In the genomic region with DNA sequence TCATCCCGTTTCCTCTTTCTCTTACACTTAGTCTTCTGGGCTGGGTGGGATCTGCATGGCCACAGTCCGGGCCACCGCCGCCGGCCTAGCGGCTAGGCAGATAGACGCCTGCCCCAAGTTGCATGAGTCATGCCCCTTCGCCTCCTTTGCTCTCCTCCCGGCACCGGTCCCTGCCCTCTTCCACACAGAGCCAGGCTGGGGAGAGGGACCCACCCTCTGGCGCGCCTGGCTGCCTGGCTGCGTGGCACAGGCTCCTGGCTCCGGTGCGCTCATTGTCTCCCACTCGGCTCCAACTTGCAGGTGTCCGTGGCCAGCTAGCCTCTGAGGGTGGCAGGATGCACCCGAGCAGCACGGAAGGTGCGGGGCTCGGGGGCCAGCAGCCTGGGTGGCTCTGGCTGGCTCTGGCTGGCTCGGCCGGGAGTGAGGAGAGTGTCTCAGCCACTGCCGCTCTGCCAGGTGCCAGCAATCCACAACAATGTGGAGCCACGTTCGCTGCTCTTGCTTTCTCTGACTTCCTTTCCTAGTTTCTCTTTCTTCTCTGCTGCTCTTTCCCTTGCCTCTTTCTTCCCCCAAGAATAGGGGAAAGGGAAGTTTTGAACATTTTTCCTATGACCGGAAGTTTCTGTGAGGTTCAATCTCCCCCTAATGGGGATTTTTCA, we compare ENCODE assay signal across 1 cellular context.
TF ChIP-seq lines count a peak whose summit lies in the region.

No MANE protein-coding gene starts in this region.

TF ChIP-seq in WTC11, 78 proteins besides CTCF, POLR2A, EP300 and RAD21:
- TF ChIP-seq ZNF263 (CRISPR knock-in tag; IDR thresholded peaks at IDR 0.05; ENCODE audit: low read depth), result no peak
- TF ChIP-seq, protein P1, sequence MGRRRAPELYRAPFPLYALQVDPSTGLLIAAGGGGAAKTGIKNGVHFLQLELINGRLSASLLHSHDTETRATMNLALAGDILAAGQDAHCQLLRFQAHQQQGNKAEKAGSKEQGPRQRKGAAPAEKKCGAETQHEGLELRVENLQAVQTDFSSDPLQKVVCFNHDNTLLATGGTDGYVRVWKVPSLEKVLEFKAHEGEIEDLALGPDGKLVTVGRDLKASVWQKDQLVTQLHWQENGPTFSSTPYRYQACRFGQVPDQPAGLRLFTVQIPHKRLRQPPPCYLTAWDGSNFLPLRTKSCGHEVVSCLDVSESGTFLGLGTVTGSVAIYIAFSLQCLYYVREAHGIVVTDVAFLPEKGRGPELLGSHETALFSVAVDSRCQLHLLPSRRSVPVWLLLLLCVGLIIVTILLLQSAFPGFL (CRISPR knock-in tag; IDR thresholded peaks at IDR 0.05; ENCODE audit: borderline replicate concordance), result no peak
- no peak for TF ChIP-seq SMAD3 (CRISPR knock-in tag; IDR thresholded peaks at IDR 0.05; ENCODE audit: borderline replicate concordance)
- TF ChIP-seq NFATC4 (CRISPR knock-in tag; IDR thresholded peaks at IDR 0.05), result no peak
- no peak for TF ChIP-seq TCF7 (CRISPR knock-in tag; IDR thresholded peaks at IDR 0.05; ENCODE audit: low read depth)
- TF ChIP-seq, protein P2, sequence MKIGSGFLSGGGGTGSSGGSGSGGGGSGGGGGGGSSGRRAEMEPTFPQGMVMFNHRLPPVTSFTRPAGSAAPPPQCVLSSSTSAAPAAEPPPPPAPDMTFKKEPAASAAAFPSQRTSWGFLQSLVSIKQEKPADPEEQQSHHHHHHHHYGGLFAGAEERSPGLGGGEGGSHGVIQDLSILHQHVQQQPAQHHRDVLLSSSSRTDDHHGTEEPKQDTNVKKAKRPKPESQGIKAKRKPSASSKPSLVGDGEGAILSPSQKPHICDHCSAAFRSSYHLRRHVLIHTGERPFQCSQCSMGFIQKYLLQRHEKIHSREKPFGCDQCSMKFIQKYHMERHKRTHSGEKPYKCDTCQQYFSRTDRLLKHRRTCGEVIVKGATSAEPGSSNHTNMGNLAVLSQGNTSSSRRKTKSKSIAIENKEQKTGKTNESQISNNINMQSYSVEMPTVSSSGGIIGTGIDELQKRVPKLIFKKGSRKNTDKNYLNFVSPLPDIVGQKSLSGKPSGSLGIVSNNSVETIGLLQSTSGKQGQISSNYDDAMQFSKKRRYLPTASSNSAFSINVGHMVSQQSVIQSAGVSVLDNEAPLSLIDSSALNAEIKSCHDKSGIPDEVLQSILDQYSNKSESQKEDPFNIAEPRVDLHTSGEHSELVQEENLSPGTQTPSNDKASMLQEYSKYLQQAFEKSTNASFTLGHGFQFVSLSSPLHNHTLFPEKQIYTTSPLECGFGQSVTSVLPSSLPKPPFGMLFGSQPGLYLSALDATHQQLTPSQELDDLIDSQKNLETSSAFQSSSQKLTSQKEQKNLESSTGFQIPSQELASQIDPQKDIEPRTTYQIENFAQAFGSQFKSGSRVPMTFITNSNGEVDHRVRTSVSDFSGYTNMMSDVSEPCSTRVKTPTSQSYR (CRISPR knock-in tag; IDR thresholded peaks at IDR 0.05), result no peak
- TF ChIP-seq, protein P3, sequence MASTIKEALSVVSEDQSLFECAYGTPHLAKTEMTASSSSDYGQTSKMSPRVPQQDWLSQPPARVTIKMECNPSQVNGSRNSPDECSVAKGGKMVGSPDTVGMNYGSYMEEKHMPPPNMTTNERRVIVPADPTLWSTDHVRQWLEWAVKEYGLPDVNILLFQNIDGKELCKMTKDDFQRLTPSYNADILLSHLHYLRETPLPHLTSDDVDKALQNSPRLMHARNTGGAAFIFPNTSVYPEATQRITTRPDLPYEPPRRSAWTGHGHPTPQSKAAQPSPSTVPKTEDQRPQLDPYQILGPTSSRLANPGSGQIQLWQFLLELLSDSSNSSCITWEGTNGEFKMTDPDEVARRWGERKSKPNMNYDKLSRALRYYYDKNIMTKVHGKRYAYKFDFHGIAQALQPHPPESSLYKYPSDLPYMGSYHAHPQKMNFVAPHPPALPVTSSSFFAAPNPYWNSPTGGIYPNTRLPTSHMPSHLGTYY (CRISPR knock-in tag; IDR thresholded peaks at IDR 0.05), result no peak
- TF ChIP-seq ZBTB21 (CRISPR knock-in tag; IDR thresholded peaks at IDR 0.05; ENCODE audit: borderline replicate concordance), result no peak
- TF ChIP-seq SOX15 (CRISPR knock-in tag; IDR thresholded peaks at IDR 0.05), result no peak
- TF ChIP-seq, protein P4, sequence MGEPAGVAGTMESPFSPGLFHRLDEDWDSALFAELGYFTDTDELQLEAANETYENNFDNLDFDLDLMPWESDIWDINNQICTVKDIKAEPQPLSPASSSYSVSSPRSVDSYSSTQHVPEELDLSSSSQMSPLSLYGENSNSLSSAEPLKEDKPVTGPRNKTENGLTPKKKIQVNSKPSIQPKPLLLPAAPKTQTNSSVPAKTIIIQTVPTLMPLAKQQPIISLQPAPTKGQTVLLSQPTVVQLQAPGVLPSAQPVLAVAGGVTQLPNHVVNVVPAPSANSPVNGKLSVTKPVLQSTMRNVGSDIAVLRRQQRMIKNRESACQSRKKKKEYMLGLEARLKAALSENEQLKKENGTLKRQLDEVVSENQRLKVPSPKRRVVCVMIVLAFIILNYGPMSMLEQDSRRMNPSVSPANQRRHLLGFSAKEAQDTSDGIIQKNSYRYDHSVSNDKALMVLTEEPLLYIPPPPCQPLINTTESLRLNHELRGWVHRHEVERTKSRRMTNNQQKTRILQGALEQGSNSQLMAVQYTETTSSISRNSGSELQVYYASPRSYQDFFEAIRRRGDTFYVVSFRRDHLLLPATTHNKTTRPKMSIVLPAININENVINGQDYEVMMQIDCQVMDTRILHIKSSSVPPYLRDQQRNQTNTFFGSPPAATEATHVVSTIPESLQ (CRISPR knock-in tag; IDR thresholded peaks at IDR 0.05), result no peak
- no peak for TF ChIP-seq ETV6 (CRISPR knock-in tag; IDR thresholded peaks at IDR 0.05)
- no peak for TF ChIP-seq JUN (CRISPR knock-in tag; IDR thresholded peaks at IDR 0.05)
- TF ChIP-seq, protein P5, sequence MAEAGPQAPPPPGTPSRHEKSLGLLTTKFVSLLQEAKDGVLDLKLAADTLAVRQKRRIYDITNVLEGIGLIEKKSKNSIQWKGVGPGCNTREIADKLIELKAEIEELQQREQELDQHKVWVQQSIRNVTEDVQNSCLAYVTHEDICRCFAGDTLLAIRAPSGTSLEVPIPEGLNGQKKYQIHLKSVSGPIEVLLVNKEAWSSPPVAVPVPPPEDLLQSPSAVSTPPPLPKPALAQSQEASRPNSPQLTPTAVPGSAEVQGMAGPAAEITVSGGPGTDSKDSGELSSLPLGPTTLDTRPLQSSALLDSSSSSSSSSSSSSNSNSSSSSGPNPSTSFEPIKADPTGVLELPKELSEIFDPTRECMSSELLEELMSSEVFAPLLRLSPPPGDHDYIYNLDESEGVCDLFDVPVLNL (CRISPR knock-in tag; IDR thresholded peaks at IDR 0.05; ENCODE audit: borderline replicate concordance, low read depth), result no peak
- no peak for TF ChIP-seq FOXJ3 (CRISPR knock-in tag; IDR thresholded peaks at IDR 0.05; ENCODE audit: borderline replicate concordance)
- TF ChIP-seq MYBL2 (CRISPR knock-in tag; IDR thresholded peaks at IDR 0.05), result no peak
- TF ChIP-seq JAZF1 (CRISPR knock-in tag; IDR thresholded peaks at IDR 0.05), result no peak
- no peak for TF ChIP-seq TEAD4 (CRISPR knock-in tag; IDR thresholded peaks at IDR 0.05)
- TF ChIP-seq OVOL2 (CRISPR knock-in tag; IDR thresholded peaks at IDR 0.05; ENCODE audit: borderline replicate concordance), result no peak
- no peak for TF ChIP-seq RORB (CRISPR knock-in tag; IDR thresholded peaks at IDR 0.05)
- TF ChIP-seq, protein P6, sequence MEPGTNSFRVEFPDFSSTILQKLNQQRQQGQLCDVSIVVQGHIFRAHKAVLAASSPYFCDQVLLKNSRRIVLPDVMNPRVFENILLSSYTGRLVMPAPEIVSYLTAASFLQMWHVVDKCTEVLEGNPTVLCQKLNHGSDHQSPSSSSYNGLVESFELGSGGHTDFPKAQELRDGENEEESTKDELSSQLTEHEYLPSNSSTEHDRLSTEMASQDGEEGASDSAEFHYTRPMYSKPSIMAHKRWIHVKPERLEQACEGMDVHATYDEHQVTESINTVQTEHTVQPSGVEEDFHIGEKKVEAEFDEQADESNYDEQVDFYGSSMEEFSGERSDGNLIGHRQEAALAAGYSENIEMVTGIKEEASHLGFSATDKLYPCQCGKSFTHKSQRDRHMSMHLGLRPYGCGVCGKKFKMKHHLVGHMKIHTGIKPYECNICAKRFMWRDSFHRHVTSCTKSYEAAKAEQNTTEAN (CRISPR knock-in tag; IDR thresholded peaks at IDR 0.05), result no peak
